Comparison of ENCODE assay signal across 9 cellular contexts in the genomic region with DNA sequence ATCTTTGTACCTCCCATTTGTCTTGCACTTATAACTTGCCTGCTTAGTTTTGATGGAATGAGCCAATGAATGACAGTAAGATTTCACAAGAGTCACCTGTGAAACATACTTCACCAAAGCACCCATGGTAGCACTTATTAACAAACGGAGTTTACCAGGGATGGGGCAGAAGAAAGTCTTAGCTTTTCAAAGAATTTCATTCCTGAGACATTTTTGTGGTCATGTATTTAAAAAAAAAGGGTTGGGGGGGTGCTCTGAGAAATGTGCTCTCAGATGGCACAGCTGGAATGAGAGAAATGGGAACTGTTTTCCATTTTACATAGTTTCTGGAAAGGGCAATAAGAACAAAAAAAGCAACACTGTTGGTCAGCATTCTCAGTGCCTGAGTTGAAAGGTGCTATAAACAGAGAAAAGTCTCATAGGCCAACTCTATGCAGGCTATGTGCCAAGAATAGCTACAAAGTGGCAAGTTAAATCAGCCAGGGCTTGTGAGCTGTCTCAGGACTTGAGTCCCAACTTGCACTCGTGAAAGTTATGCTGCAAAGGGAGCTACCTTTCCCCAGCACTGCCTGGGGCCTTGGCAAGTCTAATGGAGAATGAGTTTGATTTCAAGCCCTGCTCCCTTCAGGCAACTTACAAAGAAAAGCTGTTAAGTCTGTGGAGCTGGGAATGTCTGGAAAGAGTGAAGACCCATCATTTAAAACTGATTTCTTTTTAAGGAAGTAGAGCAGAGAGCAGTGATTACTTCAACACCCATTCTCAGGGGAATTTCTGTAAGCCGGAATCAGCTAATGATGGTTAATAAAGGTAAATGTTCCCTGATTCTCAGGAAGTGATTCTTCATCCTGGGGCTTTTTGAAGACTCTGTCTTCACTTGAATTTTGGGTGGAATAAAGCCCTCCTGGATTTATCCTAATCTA.
A peak's percentile ranks its signal among the peaks of the same experiment; 100 is the strongest.
DNase-seq lines count a peak whose midpoint lies in the region; ATAC-seq and TF ChIP-seq lines count a peak whose summit lies in the region.
"Had no signal": no experiment of that assay in that cellular context is flagged by ENCODE, and none has a peak within 500 bp of the region (broad histone marks: within the 10 kb centered on the region; RNA-seq: fewer than 3 reads in every experiment).

No MANE protein-coding gene starts in this region.

- peaks cover 13% of the 10 kb centered on the region for H3K4me1 ChIP-seq in upper lobe of right lung
- no peaks in the 10 kb centered on the region for H3K4me1 ChIP-seq in HAP-1
- H3K4me1 ChIP-seq: A549 had no signal

- H3K36me3 ChIP-seq in upper lobe of right lung (no peaks in the 10 kb centered on the region), HAP-1 (replicated peaks) (no peaks in the 10 kb centered on the region)

- H3K4me3 ChIP-seq in upper lobe of right lung (no peak overlapping the region), HAP-1 (no peak overlapping the region)
- H3K4me3 ChIP-seq: A549 had no signal

- in situ Hi-C loops in HAP-1 (cut with MboI; ENCODE audit: low sequenced_read_pairs): no loop called here

- peak overlapping the region; percentile 18 for H3K27ac ChIP-seq in upper lobe of right lung
- H3K27ac ChIP-seq: A549 had no signal

- H3K9me3 ChIP-seq in upper lobe of right lung (no peaks in the 10 kb centered on the region), HAP-1 (no peaks in the 10 kb centered on the region)
- H3K9me3 ChIP-seq: A549 had no signal

- no peaks in the 10 kb centered on the region for H3K27me3 ChIP-seq in upper lobe of right lung
- no peaks in the 10 kb centered on the region for H3K27me3 ChIP-seq in HAP-1 (ENCODE audit: low read depth)

- intact Hi-C loops in upper lobe of right lung (cut with DNase I): no loop called here

- TF ChIP-seq CTCF in upper lobe of right lung (IDR thresholded peaks at IDR 0.05): no peak

- ATAC-seq in upper lobe of right lung: no peak
- no peak for ATAC-seq in activated CD4-positive, CD25-positive, alpha-beta regulatory T cell treated with anti-CD3 and anti-CD28 coated beads, Interleukin-2, amount 50 U/mL, for 24 hours

- peak; percentile 20 for DNase-seq in NCI-H2196 (lab: John Stamatoyannopoulos, UW; ENCODE audit: unreplicated experiment)
- no peak for DNase-seq in NCI-H2196 treated with DMSO at 0.1 percent for 48 hours (lab: John Stamatoyannopoulos, UW; ENCODE audit: unreplicated experiment)
- DNase-seq in LHCN-M2 (ENCODE audit: low read depth): peak; percentile 88
- DNase-seq in glomerular visceral epithelial cell (ENCODE audit: extremely low spot score): peak; percentile 85
- no peak for DNase-seq in upper lobe of right lung
- no peak for DNase-seq in GF-D8 (lab: John Stamatoyannopoulos, UW)
- DNase-seq in HAP-1 (ENCODE audit: low spot score in 2 of 2): no peak

Comparison
In these comparisons a context has a peak if more than half of its experiments do, and no peak if none do; other contexts are left out.
1. DNase-seq: peak in NCI-H2196 (single experiment), LHCN-M2 (single experiment) and glomerular visceral epithelial cell (single experiment); none in NCI-H2196 treated with DMSO at 0.1 percent for 48 hours (single experiment), upper lobe of right lung (single experiment), GF-D8 (single experiment) and HAP-1 (0 of 2).